22 cellular contexts compared by ENCODE assay signal in genomic region chr2:241031436-241032165, GRCh38. TPM values are rescaled to one million over a fixed set of nuclear protein-coding genes. Genes with fewer than 3 reads are reported as not detected.
DNase-seq lines count a peak whose midpoint lies in the region; FAIRE-seq and TF ChIP-seq lines count a peak whose summit lies in the region.
"Had no signal": no experiment of that assay in that cellular context is flagged by ENCODE, and none has a peak within 500 bp of the region (broad histone marks: within the 10 kb centered on the region; RNA-seq: fewer than 3 reads in every experiment).

No MANE protein-coding gene starts in this region.

- intact Hi-C loops in sigmoid colon (cut with DNase I): no loop called here

- peak; percentile 23 for FAIRE-seq in GM12891 (lab: Jason Lieb, UNC)
- FAIRE-seq: GM18507 had no signal

- DNase-seq in NCI-H510A treated with DMSO at 0.1 percent for 48 hours (lab: John Stamatoyannopoulos, UW) (peak; percentile 50), NCI-H510A (lab: John Stamatoyannopoulos, UW) (no peak), GM12891 (ENCODE audit: insufficient read length, low spot score) (no peak), islet precursor cell (peak; percentile 36), sigmoid colon (peak; percentile 30), RPMI8226 (no peak), MV-4-11 (lab: John Stamatoyannopoulos, UW) (no peak), immature natural killer cell (no peak)
- DNase-seq: BE2C; CD8-positive, alpha-beta memory T cell; DMS79 treated with DMSO at 0.1 percent for 48 hours; GOT3; KBM-7; NCI-H1417 treated with DMSO at 0.1 percent for 48 hours; NCI-H2029; NCI-H2171; NCI-H446 treated with DMSO at 0.1 percent for 48 hours; NCI-H82; PC-9 had no signal

- H3K9me3 ChIP-seq in sigmoid colon: no peaks in the 10 kb centered on the region
- H3K9me3 ChIP-seq: BE2C had no signal

- no peak for TF ChIP-seq CTCF in sigmoid colon (IDR thresholded peaks at IDR 0.05)

- no peaks in the 10 kb centered on the region for H3K36me3 ChIP-seq in sigmoid colon
- H3K36me3 ChIP-seq: BE2C had no signal

- no peak overlapping the region for H3K4me3 Mint-ChIP-seq in immature natural killer cell
- H3K4me3 Mint-ChIP-seq: CD8-positive, alpha-beta memory T cell had no signal

- H3K27me3 Mint-ChIP-seq in immature natural killer cell (ENCODE audit: low read depth in 3 of 3): peaks cover 0 to 6% (median 3%) of the 10 kb centered on the region in 3 donors

- whole genome bisulfite sequencing in sigmoid colon, 2 donors: 89 to 92% methylated on average over 20 of the region's 20 CpGs

- no peak overlapping the region for H3K27ac ChIP-seq in sigmoid colon
- H3K27ac ChIP-seq: 22Rv1, PC-9, SK-N-MC had no signal

- TF ChIP-seq POLR2A in GM12891 (IDR thresholded peaks at IDR 0.05; ENCODE audit: low read depth, low read length) (no peak), sigmoid colon (IDR thresholded peaks at IDR 0.05) (no peak)

- no peak overlapping the region for H3K4me3 ChIP-seq in sigmoid colon
- H3K4me3 ChIP-seq: PC-9, SK-N-MC had no signal

- peaks cover 0 to 4% (median 0%) of the 10 kb centered on the region in 3 donors for H3K36me3 Mint-ChIP-seq in immature natural killer cell

- no peak for TF ChIP-seq EP300 in sigmoid colon (IDR thresholded peaks at IDR 0.05)

- H3K4me1 Mint-ChIP-seq in immature natural killer cell: peaks cover 0 to 2% of the 10 kb centered on the region in 2 donors

- peaks cover 0 to 15% (median 10%) of the 10 kb centered on the region in 3 donors for H3K27me3 ChIP-seq in sigmoid colon
- H3K27me3 ChIP-seq: BE2C had no signal

- peaks cover 3 to 11% (median 7%) of the 10 kb centered on the region in 6 donors for H3K9me3 Mint-ChIP-seq in immature natural killer cell

- no peak overlapping the region for H3K27ac Mint-ChIP-seq in immature natural killer cell

- H3K4me1 ChIP-seq in sigmoid colon: peaks cover 0 to 12% (median 9%) of the 10 kb centered on the region in 4 donors
- H3K4me1 ChIP-seq: BE2C had no signal

TF ChIP-seq in GM12891, 5 proteins besides CTCF, POLR2A, EP300 and RAD21:
- TF ChIP-seq SPI1 (IDR thresholded peaks at IDR 0.05; ENCODE audit: low read depth, low read length): no peak
- no peak for TF ChIP-seq TAF1 (IDR thresholded peaks at IDR 0.05; ENCODE audit: low read depth, low read length)

RNA-seq across cellular contexts. Expression of gene SNED1, which starts 33.2 kb away (rescaled TPM):
- 0.42 TPM for polyA plus RNA-seq in GM12891 (2012; ENCODE audit: low read depth, missing spikeins)
- 10 to 100 TPM in 3 of 4 donors, 1 to 10 TPM in 1; 8.3 to 37.1 (median 17.0) TPM for total RNA-seq in sigmoid colon
- polyA plus RNA-seq in sigmoid colon (1 to 10 TPM in 2 of 3 donors, under 1 TPM in 1; 0.69 to 6.3 (median 3.0) TPM), immature natural killer cell (under 1 TPM in 2 of 3 donors, not detected in 1; 0.24 to 0.56 TPM)

Comparison
In these comparisons a context has a peak if more than half of its experiments do, and no peak if none do; other contexts are left out.
1. DNase-seq: peak in NCI-H510A treated with DMSO at 0.1 percent for 48 hours (single experiment), islet precursor cell (single experiment) and sigmoid colon (single experiment); none in NCI-H510A (single experiment), GM12891 (single experiment), RPMI8226 (single experiment), MV-4-11 (single experiment) and immature natural killer cell (0 of 3).